Comparison of ENCODE assay signal across 10 cellular contexts in the genomic region with DNA sequence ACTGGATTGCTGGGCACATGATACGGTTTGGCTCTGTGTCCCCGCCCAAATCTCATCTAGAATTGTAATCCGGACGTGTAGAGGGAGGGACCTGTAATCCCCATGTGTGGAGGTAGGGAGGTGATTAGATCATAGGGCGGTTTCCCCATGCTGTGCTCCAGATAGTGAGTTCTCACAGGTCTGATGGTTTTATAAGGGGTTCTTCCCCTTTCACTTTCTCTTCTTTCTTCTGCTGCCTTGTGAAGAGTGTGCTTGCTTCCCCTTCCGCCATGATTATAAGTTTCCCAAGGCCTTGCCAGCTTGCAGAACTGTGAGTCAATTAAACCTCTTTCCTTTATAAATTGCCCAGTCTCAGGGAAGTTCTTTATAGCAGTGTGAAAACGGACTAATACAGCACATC. TPM values are rescaled to one million over a fixed set of nuclear protein-coding genes. Genes with fewer than 3 reads are reported as not detected.
DNase-seq lines count a peak whose midpoint lies in the region; ATAC-seq and TF ChIP-seq lines count a peak whose summit lies in the region.
"Had no signal": no experiment of that assay in that cellular context is flagged by ENCODE, and none has a peak within 500 bp of the region (broad histone marks: within the 10 kb centered on the region; RNA-seq: fewer than 3 reads in every experiment).

No MANE protein-coding gene starts in this region.

- H3K79me2 ChIP-seq in OCI-LY1 (ENCODE audit: insufficient read depth, low read length), result no peaks in the 10 kb centered on the region

- DNase-seq in activated naive CD8-positive, alpha-beta T cell treated with anti-CD3 and anti-CD28 coated beads, Interleukin-2, amount 50 U/mL, for 24 hours, result no peak
- DNase-seq in activated naive CD8-positive, alpha-beta T cell treated with anti-CD3 and anti-CD28 coated beads for 36 hours, result no peak
- no peak for DNase-seq in stimulated activated effector memory CD8-positive, alpha-beta T cell treated with anti-CD3 and anti-CD28 coated beads, Interleukin-12 subunit alpha, Interleukin-12 subunit beta, amount 100 ng/mL, for 72 hours (ENCODE audit: low spot score in 2 of 2)
- DNase-seq in dermis blood vessel endothelial cell (no peak), HEK293T (ENCODE audit: extremely low spot score) (no peak)
- DNase-seq in activated CD4-positive, CD25-positive, alpha-beta regulatory T cell treated with anti-CD3 and anti-CD28 coated beads, Interleukin-2, amount 50 U/mL, for 72 hours, result no peak
- DNase-seq: activated CD4-positive, alpha-beta T cell treated with anti-CD3 and anti-CD28 coated beads for 4 hours; stimulated activated naive CD4-positive, alpha-beta T cell treated with Interleukin-2 at 50 U/mL for 16 hours had no signal

- no peaks in the 10 kb centered on the region for H3K9me3 Mint-ChIP-seq in activated naive CD8-positive, alpha-beta T cell treated with anti-CD3 and anti-CD28 coated beads, Interleukin-2, amount 50 U/mL, for 24 hours
- peaks cover 4% of the 10 kb centered on the region for H3K9me3 Mint-ChIP-seq in activated naive CD8-positive, alpha-beta T cell treated with anti-CD3 and anti-CD28 coated beads for 36 hours
- H3K9me3 Mint-ChIP-seq in stimulated activated effector memory CD8-positive, alpha-beta T cell treated with anti-CD3 and anti-CD28 coated beads, Interleukin-12 subunit alpha, Interleukin-12 subunit beta, amount 100 ng/mL, for 72 hours, result peaks cover 6% of the 10 kb centered on the region

- no peak for TF ChIP-seq CTCF in OCI-LY1 (IDR thresholded peaks at IDR 0.05; ENCODE audit: low read length)

- H3K27ac Mint-ChIP-seq in activated naive CD8-positive, alpha-beta T cell treated with anti-CD3 and anti-CD28 coated beads, Interleukin-2, amount 50 U/mL, for 24 hours, result no peak overlapping the region
- no peak overlapping the region for H3K27ac Mint-ChIP-seq in activated naive CD8-positive, alpha-beta T cell treated with anti-CD3 and anti-CD28 coated beads for 36 hours
- H3K27ac Mint-ChIP-seq in stimulated activated effector memory CD8-positive, alpha-beta T cell treated with anti-CD3 and anti-CD28 coated beads, Interleukin-12 subunit alpha, Interleukin-12 subunit beta, amount 100 ng/mL, for 72 hours, result no peak overlapping the region

- H3K27ac ChIP-seq in OCI-LY1 (ENCODE audit: low read depth, low read length, poor library complexity, severe bottlenecking), result no peak overlapping the region

- H3K36me3 ChIP-seq in OCI-LY1 (ENCODE audit: insufficient read depth, low read length), result no peaks in the 10 kb centered on the region; the same call in 1 of the 2 replicates

- H4K20me1 ChIP-seq in OCI-LY1 (ENCODE audit: insufficient read depth, low read length), result no peaks in the 10 kb centered on the region

- H3K9me3 ChIP-seq in OCI-LY1 (ENCODE audit: low read length), result 0 out of 2 replicates have a peak, but pooled peaks cover 3% of the 10 kb centered on the region

- CTCF ChIA-PET in HEK293T (lab: Yijun Ruan, JAX), result no interaction called here

- H3K4me3 Mint-ChIP-seq in activated naive CD8-positive, alpha-beta T cell treated with anti-CD3 and anti-CD28 coated beads, Interleukin-2, amount 50 U/mL, for 24 hours, result no peak overlapping the region
- no peak overlapping the region for H3K4me3 Mint-ChIP-seq in activated naive CD8-positive, alpha-beta T cell treated with anti-CD3 and anti-CD28 coated beads for 36 hours
- H3K4me3 Mint-ChIP-seq in stimulated activated effector memory CD8-positive, alpha-beta T cell treated with anti-CD3 and anti-CD28 coated beads, Interleukin-12 subunit alpha, Interleukin-12 subunit beta, amount 100 ng/mL, for 72 hours, result no peak overlapping the region

- no peaks in the 10 kb centered on the region for H3K27me3 ChIP-seq in OCI-LY1 (ENCODE audit: insufficient read depth, low read length)

- no peak overlapping the region for H3K9ac ChIP-seq in OCI-LY1 (ENCODE audit: low read length)

- peak; percentile 59 for ATAC-seq in activated naive CD8-positive, alpha-beta T cell treated with anti-CD3 and anti-CD28 coated beads, Interleukin-2, amount 50 U/mL, for 24 hours
- ATAC-seq in HG02943 (IDR thresholded peaks at IDR 0.05; ENCODE audit: low read depth, unreplicated experiment), result peak; percentile 90
- ATAC-seq in stimulated activated effector memory CD8-positive, alpha-beta T cell treated with anti-CD3 and anti-CD28 coated beads, Interleukin-12 subunit alpha, Interleukin-12 subunit beta, amount 100 ng/mL, for 72 hours, result peak; percentile 51

- H3K4me1 ChIP-seq in OCI-LY1 (ENCODE audit: insufficient read depth, low read length, severe bottlenecking), result peaks cover 11% of the 10 kb centered on the region

- H3K4me1 Mint-ChIP-seq in activated naive CD8-positive, alpha-beta T cell treated with anti-CD3 and anti-CD28 coated beads, Interleukin-2, amount 50 U/mL, for 24 hours, result peaks cover 9% of the 10 kb centered on the region
- peaks cover 6% of the 10 kb centered on the region for H3K4me1 Mint-ChIP-seq in activated naive CD8-positive, alpha-beta T cell treated with anti-CD3 and anti-CD28 coated beads for 36 hours
- peaks cover 8% of the 10 kb centered on the region for H3K4me1 Mint-ChIP-seq in stimulated activated effector memory CD8-positive, alpha-beta T cell treated with anti-CD3 and anti-CD28 coated beads, Interleukin-12 subunit alpha, Interleukin-12 subunit beta, amount 100 ng/mL, for 72 hours

- H3K4me3 ChIP-seq in OCI-LY1 (ENCODE audit: low read depth, low read length, poor library complexity, severe bottlenecking), result peak overlapping the region; percentile 21

- no peaks in the 10 kb centered on the region for H3K9me2 ChIP-seq in OCI-LY1 (ENCODE audit: low read depth, low read length)

- H3K27me3 Mint-ChIP-seq in activated naive CD8-positive, alpha-beta T cell treated with anti-CD3 and anti-CD28 coated beads, Interleukin-2, amount 50 U/mL, for 24 hours, result no peaks in the 10 kb centered on the region
- H3K27me3 Mint-ChIP-seq in activated naive CD8-positive, alpha-beta T cell treated with anti-CD3 and anti-CD28 coated beads for 36 hours, result peaks cover 7% of the 10 kb centered on the region

- no peaks in the 10 kb centered on the region for H3K36me3 Mint-ChIP-seq in activated naive CD8-positive, alpha-beta T cell treated with anti-CD3 and anti-CD28 coated beads, Interleukin-2, amount 50 U/mL, for 24 hours (ENCODE audit: low read depth)
- H3K36me3 Mint-ChIP-seq in activated naive CD8-positive, alpha-beta T cell treated with anti-CD3 and anti-CD28 coated beads for 36 hours, result no peaks in the 10 kb centered on the region
- H3K36me3 Mint-ChIP-seq in stimulated activated effector memory CD8-positive, alpha-beta T cell treated with anti-CD3 and anti-CD28 coated beads, Interleukin-12 subunit alpha, Interleukin-12 subunit beta, amount 100 ng/mL, for 72 hours, result no peaks in the 10 kb centered on the region

- H2AFZ ChIP-seq in OCI-LY1 (ENCODE audit: low read length), result peak overlapping the region; percentile 2

- peak overlapping the region; percentile 24 for H3K4me2 ChIP-seq in OCI-LY1 (ENCODE audit: low read length)

- POLR2A ChIA-PET in HEK293T (lab: Yijun Ruan, JAX), result no interaction called here

- no peaks in the 10 kb centered on the region for H3F3A ChIP-seq in OCI-LY1 (ENCODE audit: insufficient read depth, low read length)

TF ChIP-seq in HEK293T, 16 proteins besides CTCF, POLR2A, EP300 and RAD21:
- TF ChIP-seq ARNT (IDR thresholded peaks at IDR 0.05) (no peak), L3MBTL2 (conservative IDR thresholded peaks at IDR 0.05) (no peak), HDGF (IDR thresholded peaks at IDR 0.05; ENCODE audit: borderline replicate concordance) (no peak), ZNF384 (IDR thresholded peaks at IDR 0.05) (no peak), SP1 (IDR thresholded peaks at IDR 0.05) (no peak), CTBP1 (IDR thresholded peaks at IDR 0.05; ENCODE audit: borderline replicate concordance) (no peak), SUZ12 (IDR thresholded peaks at IDR 0.05) (no peak)
TF ChIP-seq in HEK293T: peak in this region for 0.

RNA-seq across cellular contexts. Expression of a gene that starts 32.6 kb away (rescaled TPM):
- total RNA-seq in activated naive CD8-positive, alpha-beta T cell treated with anti-CD3 and anti-CD28 coated beads for 36 hours, result 10 to 100 TPM; 28.7 to 30.4 TPM
- 55.0 and 70.1 TPM in 2 replicates for total RNA-seq in dermis blood vessel endothelial cell

RNA-seq across cellular contexts. Expression of a gene that starts 58.6 kb away (rescaled TPM):
- 100 to 1,000 TPM; 284 to 285 TPM for total RNA-seq in activated naive CD8-positive, alpha-beta T cell treated with anti-CD3 and anti-CD28 coated beads for 36 hours
- total RNA-seq in dermis blood vessel endothelial cell, result 110 and 146 TPM in 2 replicates
